21 cellular contexts compared by ENCODE assay signal in the genomic region with DNA sequence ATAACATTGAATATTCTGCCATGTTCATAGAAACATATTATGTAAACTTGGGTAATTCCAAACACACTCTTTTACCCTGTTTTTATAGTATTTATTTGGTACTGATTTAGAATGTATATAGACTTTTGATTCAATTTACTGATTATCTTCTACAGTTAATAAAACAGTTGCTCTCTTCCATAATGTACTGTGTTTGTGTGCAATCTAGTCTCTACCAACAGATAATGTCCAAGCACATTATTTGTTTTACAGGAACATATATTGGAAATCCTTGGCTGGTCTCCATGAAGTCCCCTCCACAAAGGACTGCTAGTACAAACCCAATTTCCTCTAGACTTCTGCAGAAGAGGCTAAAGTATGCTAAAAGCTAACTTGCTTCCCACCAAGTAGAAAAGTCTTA.
DNase-seq lines count a peak whose midpoint lies in the region; ATAC-seq and TF ChIP-seq lines count a peak whose summit lies in the region.
"Had no signal": no experiment of that assay in that cellular context is flagged by ENCODE, and none has a peak within 500 bp of the region (broad histone marks: within the 10 kb centered on the region; RNA-seq: fewer than 3 reads in every experiment).

No MANE protein-coding gene starts in this region.

- H3K4me1 ChIP-seq in mesendoderm (ENCODE audit: control insufficient read depth, low read depth, low read length) = no peaks in the 10 kb centered on the region
- H3K4me1 ChIP-seq: BE2C, BLaER1 had no signal

- no peak for ATAC-seq in HG02798 (IDR thresholded peaks at IDR 0.05; ENCODE audit: poor library complexity, unreplicated experiment)

- H2BK15ac ChIP-seq in mesendoderm (replicated peaks; ENCODE audit: low read depth) = peak overlapping the region; percentile 7

- H3K79me2 ChIP-seq in mesendoderm (ENCODE audit: control insufficient read depth, insufficient read depth, low read length) = no peaks in the 10 kb centered on the region

- H4K5ac ChIP-seq in mesendoderm (ENCODE audit: low read length) = no peak overlapping the region

- H3K9ac ChIP-seq in mesendoderm (ENCODE audit: low read length) = no peak overlapping the region
- H3K9ac ChIP-seq: BLaER1 had no signal

- no peaks in the 10 kb centered on the region for H3K79me1 ChIP-seq in mesendoderm (ENCODE audit: low read length)

- H3K4me3 ChIP-seq in mesendoderm (ENCODE audit: low read length) = no peak overlapping the region
- H3K4me3 ChIP-seq: BLaER1 had no signal

- H2BK120ac ChIP-seq in mesendoderm (ENCODE audit: low read depth, low read length) = no peak overlapping the region

- H3K36me3 ChIP-seq in mesendoderm (ENCODE audit: control insufficient read depth, insufficient read depth, low read length) = no peaks in the 10 kb centered on the region
- H3K36me3 ChIP-seq: BE2C, BLaER1 had no signal

- no peak overlapping the region for H2BK5ac ChIP-seq in mesendoderm (ENCODE audit: low read length)

- H3K23ac ChIP-seq in mesendoderm (ENCODE audit: low read length) = no peak overlapping the region

- H3K27me3 ChIP-seq in mesendoderm (ENCODE audit: insufficient read depth, low read length, poor library complexity) = no peaks in the 10 kb centered on the region
- H3K27me3 ChIP-seq: BE2C, BLaER1 had no signal

- H3K4ac ChIP-seq in mesendoderm (ENCODE audit: low read depth, low read length) = no peak overlapping the region

- H2AK5ac ChIP-seq in mesendoderm (ENCODE audit: low read length) = no peak overlapping the region

- H3K56ac ChIP-seq in mesendoderm (ENCODE audit: low read length) = no peak overlapping the region

- H4K8ac ChIP-seq in mesendoderm (ENCODE audit: low read depth, low read length) = no peak overlapping the region

- H3K27ac ChIP-seq in VCaP = peak overlapping the region; percentile 49; the same call in 1 of the 2 replicates
- no peak overlapping the region for H3K27ac ChIP-seq in mesendoderm (ENCODE audit: low read depth, low read length)
- H3K27ac ChIP-seq: BLaER1 had no signal

- no peak overlapping the region for H3K18ac ChIP-seq in mesendoderm (ENCODE audit: low read length)

- no peak for TF ChIP-seq CTCF in VCaP (conservative IDR thresholded peaks at IDR 0.05)

- DNase-seq in DMS79 treated with DMSO at 0.1 percent for 48 hours (lab: John Stamatoyannopoulos, UW) (peak; percentile 50), DMS79 (lab: John Stamatoyannopoulos, UW) (no peak), mesendoderm (no peak), NCI-H526 treated with DMSO at 0.1 percent for 48 hours (lab: John Stamatoyannopoulos, UW) (no peak), EL (no peak)
- DNase-seq: 8988T; ACHN; BE2C; C1 segment of cervical spinal cord; CD4-positive, alpha-beta memory T cell; CD4-positive, CD25-positive, alpha-beta regulatory T cell; CD8-positive, alpha-beta memory T cell; COR-L47; DMS 273 treated with DMSO at 0.1 percent for 48 hours; DMS153; DMS53; DND-41; GF-D8 had no signal

- H3K4me2 ChIP-seq in mesendoderm (ENCODE audit: low read length) = no peak overlapping the region
- H3K4me2 ChIP-seq: BLaER1 had no signal
